8 cellular contexts compared by ENCODE assay signal in genomic region chr22:42931421-42932196, GRCh38.
A peak's percentile ranks its signal among the peaks of the same experiment; 100 is the strongest.
DNase-seq lines count a peak whose midpoint lies in the region; ATAC-seq lines count a peak whose summit lies in the region.

No MANE protein-coding gene starts in this region.

- intact Hi-C loops in Right ventricle myocardium superior (cut with DNase I), result no loop called here

- H3K27ac ChIP-seq in substantia nigra (ENCODE audit: low read depth, low read length, poor library complexity, severe bottlenecking), result peak overlapping the region; percentile 16

- peak; percentile 57 for DNase-seq in AG08395 (ENCODE audit: low spot score)
- peak; percentile 82 for DNase-seq in NOMO-1 treated with dmso at 0.1 percent for 144 hours (lab: John Stamatoyannopoulos, UW; ENCODE audit: unreplicated experiment)
- DNase-seq in Right ventricle myocardium superior, result no peak
- no peak for DNase-seq in substantia nigra (lab: John Stamatoyannopoulos, UW)
- DNase-seq in activated CD8-positive, alpha-beta memory T cell treated with anti-CD3 and anti-CD28 coated beads for 24 hours, result no peak
- no peak for DNase-seq in OCI-M2 (lab: John Stamatoyannopoulos, UW; ENCODE audit: unreplicated experiment)
- no peak for DNase-seq in NCI-H1694 treated with DMSO at 0.1 percent for 48 hours (lab: John Stamatoyannopoulos, UW)

- ATAC-seq in GM19395 (IDR thresholded peaks at IDR 0.05; ENCODE audit: unreplicated experiment) (peak; percentile 57), Right ventricle myocardium superior (ENCODE audit: poor library complexity) (peak; percentile 44)

Comparison
In these comparisons a context has a peak if more than half of its experiments do, and no peak if none do; other contexts are left out.
1. DNase-seq: peak in AG08395 (single experiment) and NOMO-1 treated with dmso at 0.1 percent for 144 hours (single experiment); none in Right ventricle myocardium superior (single experiment), substantia nigra (0 of 49), activated CD8-positive, alpha-beta memory T cell treated with anti-CD3 and anti-CD28 coated beads for 24 hours (single experiment), OCI-M2 (single experiment) and NCI-H1694 treated with DMSO at 0.1 percent for 48 hours (single experiment).